Comparison of ENCODE assay signal across 17 cellular contexts in genomic region chr4:63036159-63036866, GRCh38.
DNase-seq lines count a peak whose midpoint lies in the region; ATAC-seq and TF ChIP-seq lines count a peak whose summit lies in the region.
"Had no signal": no experiment of that assay in that cellular context is flagged by ENCODE, and none has a peak within 500 bp of the region (broad histone marks: within the 10 kb centered on the region; RNA-seq: fewer than 3 reads in every experiment).

No MANE protein-coding gene starts in this region.

- H3K27ac ChIP-seq in cardiac muscle cell: peak overlapping the region; percentile 91
- no peak overlapping the region for H3K27ac ChIP-seq in osteoblast (ENCODE audit: low read depth, low read length)
- H3K27ac ChIP-seq: BLaER1 treated with 17β-estradiol and CSF1 and Interleukin-3, amounts not matched to agents 10 nM and 100 nM had no signal

- H3K27me3 ChIP-seq in cardiac muscle cell (no peaks in the 10 kb centered on the region), osteoblast (ENCODE audit: insufficient read depth, low read length) (no peaks in the 10 kb centered on the region)
- H3K27me3 ChIP-seq: BLaER1 treated with 17β-estradiol and CSF1 and Interleukin-3, amounts not matched to agents 10 nM and 100 nM had no signal

- TF ChIP-seq CTCF in cardiac muscle cell (IDR thresholded peaks at IDR 0.05; ENCODE audit: low read depth, low read length) (no peak), osteoblast (IDR thresholded peaks at IDR 0.05; ENCODE audit: extremely low read depth, low read depth, low read length) (no peak)

- H3K9me3 Mint-ChIP-seq in immature natural killer cell: peaks cover 7 to 41% (median 19%) of the 10 kb centered on the region in 6 donors

- no peaks in the 10 kb centered on the region for H3K27me3 Mint-ChIP-seq in immature natural killer cell (ENCODE audit: low read depth in 3 of 3)

- H3K36me3 Mint-ChIP-seq in immature natural killer cell: no peaks in the 10 kb centered on the region
- H3K36me3 Mint-ChIP-seq: CD4-positive, CD25-positive, alpha-beta regulatory T cell had no signal

- H3K4me3 Mint-ChIP-seq in immature natural killer cell: no peak overlapping the region
- H3K4me3 Mint-ChIP-seq: CD4-positive, CD25-positive, alpha-beta regulatory T cell had no signal

- peak overlapping the region; percentile 4 for H3K4me3 ChIP-seq in cardiac muscle cell
- H3K4me3 ChIP-seq in osteoblast (ENCODE audit: insufficient read depth, low read length): no peak overlapping the region
- H3K4me3 ChIP-seq: BLaER1 treated with 17β-estradiol and CSF1 and Interleukin-3, amounts not matched to agents 10 nM and 100 nM; HAP-1 had no signal

- no peaks in the 10 kb centered on the region for H3K4me1 Mint-ChIP-seq in immature natural killer cell
- H3K4me1 Mint-ChIP-seq: CD4-positive, CD25-positive, alpha-beta regulatory T cell had no signal

- intact Hi-C loops in Right ventricle myocardium inferior (cut with DNase I): no loop called here

- H3K27ac Mint-ChIP-seq in immature natural killer cell: no peak overlapping the region
- H3K27ac Mint-ChIP-seq: CD4-positive, CD25-positive, alpha-beta regulatory T cell had no signal

- H3K36me3 ChIP-seq in cardiac muscle cell (no peaks in the 10 kb centered on the region), osteoblast (ENCODE audit: insufficient read depth, low read length) (no peaks in the 10 kb centered on the region)
- H3K36me3 ChIP-seq: BLaER1 treated with 17β-estradiol and CSF1 and Interleukin-3, amounts not matched to agents 10 nM and 100 nM; HAP-1 had no signal

- no peak overlapping the region for H2AFZ ChIP-seq in osteoblast (ENCODE audit: low read length)

- no peaks in the 10 kb centered on the region for H3K9me3 ChIP-seq in cardiac muscle cell (ENCODE audit: low read depth)
- H3K9me3 ChIP-seq in osteoblast (ENCODE audit: low read depth, low read length): no peaks in the 10 kb centered on the region
- H3K9me3 ChIP-seq: BLaER1 treated with 17β-estradiol and CSF1 and Interleukin-3, amounts not matched to agents 10 nM and 100 nM; HAP-1 had no signal

- DNase-seq in cardiac muscle cell (ENCODE audit: low read depth in 1 of 2, low spot score in 1 of 2) (peak in 1 of 2 donors; percentile 71), Right ventricle myocardium inferior (ENCODE audit: missing footprints) (no peak), ELR (ENCODE audit: low read depth) (peak; percentile 4), epidermal melanocyte (ENCODE audit: insufficient read length, low spot score) (peak; percentile 20), islet precursor cell (peak; percentile 59), NCI-H1930 (lab: John Stamatoyannopoulos, UW) (no peak), immature natural killer cell (no peak), osteoblast (ENCODE audit: insufficient read length, low spot score, missing footprints) (no peak)
- DNase-seq: 8988T; Calu3; CD4-positive, CD25-positive, alpha-beta regulatory T cell; DMS79 treated with DMSO at 0.1 percent for 48 hours; EL; GDM1 had no signal

- H3K4me1 ChIP-seq in cardiac muscle cell (ENCODE audit: low read depth): peaks cover 18% of the 10 kb centered on the region
- no peaks in the 10 kb centered on the region for H3K4me1 ChIP-seq in osteoblast (ENCODE audit: insufficient read depth, low read length)
- H3K4me1 ChIP-seq: BLaER1 treated with 17β-estradiol and CSF1 and Interleukin-3, amounts not matched to agents 10 nM and 100 nM; HAP-1 had no signal

- no peak overlapping the region for H3K4me2 ChIP-seq in osteoblast (ENCODE audit: insufficient read depth, low read length)
- H3K4me2 ChIP-seq: BLaER1 treated with 17β-estradiol and CSF1 and Interleukin-3, amounts not matched to agents 10 nM and 100 nM had no signal

- no peaks in the 10 kb centered on the region for H4K20me1 ChIP-seq in osteoblast (ENCODE audit: insufficient read depth, low read length)
- H4K20me1 ChIP-seq: BLaER1 treated with 17β-estradiol and CSF1 and Interleukin-3, amounts not matched to agents 10 nM and 100 nM had no signal

- ATAC-seq in Right ventricle myocardium inferior: no peak
- ATAC-seq: HepG2 had no signal

- H3K79me2 ChIP-seq in osteoblast (ENCODE audit: insufficient read depth, low read length): no peaks in the 10 kb centered on the region

Comparison
In these comparisons a context has a peak if more than half of its experiments do, and no peak if none do; other contexts are left out.
1. DNase-seq: peak in ELR (single experiment), epidermal melanocyte (single experiment) and islet precursor cell (single experiment); none in Right ventricle myocardium inferior (single experiment), NCI-H1930 (0 of 2), immature natural killer cell (0 of 3) and osteoblast (single experiment).